In the genomic region with DNA sequence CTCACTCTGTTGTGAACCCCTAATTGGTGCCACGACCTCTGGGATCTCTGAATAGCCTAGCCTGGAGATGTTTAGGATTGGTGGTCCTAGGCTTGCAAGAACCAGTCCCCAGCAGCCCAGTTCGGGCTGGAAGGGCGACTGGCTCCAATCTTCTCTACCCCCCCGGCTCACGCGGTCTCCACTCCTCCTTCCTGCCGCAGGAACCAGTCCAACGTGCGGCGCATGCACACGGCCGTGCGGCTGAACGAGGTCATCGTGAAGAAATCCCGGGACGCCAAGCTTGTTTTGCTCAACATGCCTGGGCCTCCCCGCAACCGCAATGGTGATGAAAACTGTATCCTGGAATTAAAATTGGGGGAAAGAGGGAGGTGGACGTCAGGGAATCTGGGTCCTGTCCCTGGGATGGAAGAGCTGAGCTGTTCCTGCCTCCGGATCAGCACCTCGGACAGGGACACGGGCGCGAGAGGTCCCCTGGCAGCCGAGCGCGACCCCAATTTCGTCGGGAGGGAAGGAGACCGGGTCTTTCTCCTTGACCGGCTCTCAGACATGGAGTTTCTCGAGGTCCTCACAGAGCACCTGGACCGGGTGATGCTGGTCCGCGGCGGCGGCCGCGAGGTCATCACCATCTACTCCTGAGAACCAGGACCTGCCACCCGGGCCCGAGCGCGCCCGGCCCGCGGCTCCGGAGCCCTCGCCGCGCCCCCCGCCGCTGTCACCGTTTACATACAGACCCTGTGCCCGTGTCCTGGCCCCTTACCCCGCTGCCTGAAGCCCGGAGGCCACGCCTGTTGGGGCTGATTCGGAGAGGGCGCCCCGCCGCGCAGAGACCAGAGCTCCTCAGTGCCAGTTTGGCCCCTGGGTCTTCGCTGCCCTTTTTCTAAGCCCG, we compare ENCODE assay signal across 11 cellular contexts. TPM values are rescaled to one million over a fixed set of nuclear protein-coding genes. Genes with fewer than 3 reads are reported as not detected.
DNase-seq lines count a peak whose midpoint lies in the region; TF ChIP-seq lines count a peak whose summit lies in the region.
"Had no signal": no experiment of that assay in that cellular context is flagged by ENCODE, and none has a peak within 500 bp of the region (broad histone marks: within the 10 kb centered on the region; RNA-seq: fewer than 3 reads in every experiment).

No MANE protein-coding gene starts in this region.

- H3K27me3 Mint-ChIP-seq in osteocyte (ENCODE audit: unreplicated experiment), result peaks cover 28% of the 10 kb centered on the region

- H3K27ac ChIP-seq in SJCRH30, result no peak overlapping the region

- DNase-seq in GM13977 (ENCODE audit: low spot score) (peak; percentile 61), SJCRH30 (peak; percentile 53 to 58), fibroblast of pulmonary artery (ENCODE audit: low read depth) (peak; percentile 57), osteocyte (ENCODE audit: extremely low spot score, unreplicated experiment) (peak; percentile 84), NCI-H510A treated with DMSO at 0.1 percent for 48 hours (lab: John Stamatoyannopoulos, UW) (no peak), globus pallidus (ENCODE audit: low spot score) (no peak)
- no peak for DNase-seq in activated naive CD4-positive, alpha-beta T cell treated with Interleukin-2 at 50 U/mL for 16 hours
- DNase-seq in activated effector memory CD4-positive, alpha-beta T cell treated with anti-CD3 and anti-CD28 coated beads, Interleukin-2, amount 50 U/mL, for 16 hours, result no peak
- DNase-seq: naive B cell, OCI-M1 had no signal

- H3K27me3 ChIP-seq in SJCRH30, result no peaks in the 10 kb centered on the region

- no peaks in the 10 kb centered on the region for H3K9me3 ChIP-seq in SJCRH30 (replicated peaks)

- no peak overlapping the region for H3K4me3 ChIP-seq in SJCRH30
- no peak overlapping the region for H3K4me3 ChIP-seq in fibroblast of pulmonary artery (replicated peaks; ENCODE audit: low read depth, low read length)

- no peak overlapping the region for H3K27ac Mint-ChIP-seq in osteocyte (ENCODE audit: unreplicated experiment)
- H3K27ac Mint-ChIP-seq: activated naive CD4-positive, alpha-beta T cell treated with anti-CD3 and anti-CD28 coated beads, Interleukin-2, amount 50 U/mL, for 24 hours had no signal

- 0 out of 2 replicates have a peak, but pooled peaks cover 2% of the 10 kb centered on the region for H3K4me1 ChIP-seq in SJCRH30

- peaks cover 20% of the 10 kb centered on the region for H3K36me3 ChIP-seq in SJCRH30

- H3K36me3 Mint-ChIP-seq in osteocyte (ENCODE audit: unreplicated experiment), result peaks cover 23% of the 10 kb centered on the region

- no peak for TF ChIP-seq CTCF in GM13977 (IDR thresholded peaks at IDR 0.05; ENCODE audit: extremely low read depth, insufficient read depth, missing control alignments)
- no peak for TF ChIP-seq CTCF in fibroblast of pulmonary artery (IDR thresholded peaks at IDR 0.05; ENCODE audit: low read length, missing control alignments)
- no peak for TF ChIP-seq CTCF in osteocyte (IDR thresholded peaks at IDR 0.05)

- no peak overlapping the region for H3K4me3 Mint-ChIP-seq in osteocyte (ENCODE audit: unreplicated experiment)

- H3K4me1 Mint-ChIP-seq in osteocyte (ENCODE audit: unreplicated experiment), result peaks cover 8% of the 10 kb centered on the region

- in situ Hi-C loops in GM13977 (cut with MboI; ENCODE audit: low pct_unique_long_range_greater_than_20kb, low sequenced_read_pairs, unreplicated experiment), result no loop called here

- no peaks in the 10 kb centered on the region for H3K9me3 Mint-ChIP-seq in osteocyte (ENCODE audit: unreplicated experiment)
- H3K9me3 Mint-ChIP-seq: activated naive CD4-positive, alpha-beta T cell treated with anti-CD3 and anti-CD28 coated beads, Interleukin-2, amount 50 U/mL, for 24 hours had no signal

RNA-seq across cellular contexts. Expression of a gene that starts 28.2 kb away (rescaled TPM):
- total RNA-seq in SJCRH30 (2014; rRNA removed; shearing (Covaris generic)), result 3.8 and 8.6 TPM in 2 replicates
- total RNA-seq in osteocyte, result 1.7 TPM in 1 of 2 replicates, not detected in the other

RNA-seq across cellular contexts. Expression of a gene that starts 32.5 kb away (rescaled TPM):
- total RNA-seq in SJCRH30 (2014; rRNA removed; shearing (Covaris generic)), result 49.5 and 50.5 TPM in 2 replicates
- total RNA-seq in osteocyte, result 29.8 and 39.0 TPM in 2 replicates

RNA-seq across cellular contexts. Expression of a gene that starts 48.5 kb away (rescaled TPM):
- 0.06 TPM in 1 of 2 replicates, not detected in the other for total RNA-seq in SJCRH30 (2014; rRNA removed; shearing (Covaris generic))
- total RNA-seq in osteocyte, result not detected in 2 replicates

Comparison
In these comparisons a context has a peak if more than half of its experiments do, and no peak if none do; other contexts are left out.
1. DNase-seq: peak in GM13977 (single experiment), SJCRH30 (2 of 2), fibroblast of pulmonary artery (single experiment) and osteocyte (single experiment); none in NCI-H510A treated with DMSO at 0.1 percent for 48 hours (single experiment), activated naive CD4-positive, alpha-beta T cell treated with Interleukin-2 at 50 U/mL for 16 hours (single experiment), activated effector memory CD4-positive, alpha-beta T cell treated with anti-CD3 and anti-CD28 coated beads, Interleukin-2, amount 50 U/mL, for 16 hours (single experiment) and globus pallidus (single experiment).